Comparison of ENCODE assay signal across 19 cellular contexts in the genomic region with DNA sequence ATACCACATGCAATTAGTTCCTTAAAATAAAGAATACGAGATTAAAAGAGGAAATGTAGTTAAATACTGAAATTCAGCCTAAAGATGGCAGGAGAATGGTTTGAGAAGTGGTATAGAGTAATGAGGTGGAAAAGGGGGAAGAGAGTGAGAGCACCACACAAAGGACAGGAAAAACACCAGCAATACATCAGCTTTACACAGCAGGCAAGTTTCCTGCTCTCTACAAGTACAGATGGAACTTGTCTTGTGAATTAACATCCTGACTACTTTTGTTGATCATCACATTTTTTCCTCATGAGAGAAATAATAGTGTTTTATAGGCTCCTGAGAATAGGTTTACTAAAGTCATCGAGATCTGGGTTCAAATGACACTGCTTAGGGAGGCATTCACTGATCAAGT. TPM values are rescaled to one million over a fixed set of nuclear protein-coding genes. Genes with fewer than 3 reads are reported as not detected.
"Had no signal": no experiment of that assay in that cellular context is flagged by ENCODE, and none has a peak within 500 bp of the region (broad histone marks: within the 10 kb centered on the region; RNA-seq: fewer than 3 reads in every experiment).

No MANE protein-coding gene starts in this region.

- H3K27ac Mint-ChIP-seq: activated CD4-positive, alpha-beta memory T cell treated with anti-CD3 and anti-CD28 coated beads for 36 hours; activated CD4-positive, alpha-beta T cell treated with anti-CD3 and anti-CD28 coated beads for 36 hours; activated CD8-positive, alpha-beta memory T cell treated with anti-CD3 and anti-CD28 coated beads, Interleukin-2, amount 10 ng/mL, durations not matched to agents 7 days and 5 days; activated naive CD8-positive, alpha-beta T cell treated with anti-CD3 and anti-CD28 coated beads for 36 hours; endodermal cell; progenitor cell of endocrine pancreas; stimulated activated naive B cell treated with anti-CD40 and anti-IgM and Interleukin-4, amounts not matched to agents 10 μg/mL and 1 μg/mL and 100 μg/mL, for 72 hours; WTC11 had no signal

- H3K4me3 ChIP-seq: left lung, vagina had no signal

- H3K9me3 ChIP-seq: left lung, tibial artery, vagina had no signal

- H3K36me3 ChIP-seq: left lung, tibial artery, vagina had no signal

- DNase-seq: activated CD4-positive, alpha-beta memory T cell treated with anti-CD3 and anti-CD28 coated beads for 36 hours; activated CD4-positive, alpha-beta T cell treated with anti-CD3 and anti-CD28 coated beads for 36 hours; activated CD8-positive, alpha-beta memory T cell treated with anti-CD3 and anti-CD28 coated beads, Interleukin-2, amount 10 ng/mL, durations not matched to agents 7 days and 5 days; activated naive CD4-positive, alpha-beta T cell; activated naive CD8-positive, alpha-beta T cell treated with anti-CD3 and anti-CD28 coated beads for 36 hours; amniotic stem cell; endodermal cell; foreskin fibroblast; hippocampal formation; kidney; left lung; stimulated activated naive B cell treated with anti-CD40 and anti-IgM and Interleukin-4, amounts not matched to agents 10 μg/mL and 1 μg/mL and 100 μg/mL, for 72 hours; T-helper 2 cell; tibial artery had no signal

- H3K4me3 Mint-ChIP-seq: activated CD4-positive, alpha-beta memory T cell treated with anti-CD3 and anti-CD28 coated beads for 36 hours; activated CD4-positive, alpha-beta T cell treated with anti-CD3 and anti-CD28 coated beads for 36 hours; activated CD8-positive, alpha-beta memory T cell treated with anti-CD3 and anti-CD28 coated beads, Interleukin-2, amount 10 ng/mL, durations not matched to agents 7 days and 5 days; activated naive CD8-positive, alpha-beta T cell treated with anti-CD3 and anti-CD28 coated beads for 36 hours; endodermal cell; neural crest cell; stimulated activated naive B cell treated with anti-CD40 and anti-IgM and Interleukin-4, amounts not matched to agents 10 μg/mL and 1 μg/mL and 100 μg/mL, for 72 hours; WTC11 had no signal

- H3K36me3 Mint-ChIP-seq: activated CD4-positive, alpha-beta memory T cell treated with anti-CD3 and anti-CD28 coated beads for 36 hours; activated CD8-positive, alpha-beta memory T cell treated with anti-CD3 and anti-CD28 coated beads, Interleukin-2, amount 10 ng/mL, durations not matched to agents 7 days and 5 days; activated naive CD8-positive, alpha-beta T cell treated with anti-CD3 and anti-CD28 coated beads for 36 hours; stimulated activated naive B cell treated with anti-CD40 and anti-IgM and Interleukin-4, amounts not matched to agents 10 μg/mL and 1 μg/mL and 100 μg/mL, for 72 hours; WTC11 had no signal

- H3K27me3 ChIP-seq: tibial artery, vagina had no signal

- ATAC-seq: activated CD4-positive, alpha-beta T cell treated with anti-CD3 and anti-CD28 coated beads for 36 hours; activated CD8-positive, alpha-beta memory T cell treated with anti-CD3 and anti-CD28 coated beads, Interleukin-2, amount 10 ng/mL, durations not matched to agents 7 days and 5 days; left lung; stimulated activated naive B cell treated with anti-CD40 and anti-IgM and Interleukin-4, amounts not matched to agents 10 μg/mL and 1 μg/mL and 100 μg/mL, for 72 hours; WTC11 had no signal

- H3K9me3 Mint-ChIP-seq: activated CD4-positive, alpha-beta memory T cell treated with anti-CD3 and anti-CD28 coated beads for 36 hours; activated naive CD8-positive, alpha-beta T cell treated with anti-CD3 and anti-CD28 coated beads for 36 hours; endodermal cell; neural crest cell; stimulated activated naive B cell treated with anti-CD40 and anti-IgM and Interleukin-4, amounts not matched to agents 10 μg/mL and 1 μg/mL and 100 μg/mL, for 72 hours; WTC11 had no signal

RNA-seq across cellular contexts. Expression of a gene that starts 2.9 kb away (rescaled TPM):
- total RNA-seq: activated CD4-positive, alpha-beta memory T cell treated with anti-CD3 and anti-CD28 coated beads for 36 hours; activated CD8-positive, alpha-beta memory T cell treated with anti-CD3 and anti-CD28 coated beads, Interleukin-2, amount 10 ng/mL, durations not matched to agents 7 days and 5 days; activated naive CD8-positive, alpha-beta T cell treated with anti-CD3 and anti-CD28 coated beads for 36 hours; mononuclear cell had no signal
